Comparison of ENCODE assay signal across 1 cellular context in the genomic region with DNA sequence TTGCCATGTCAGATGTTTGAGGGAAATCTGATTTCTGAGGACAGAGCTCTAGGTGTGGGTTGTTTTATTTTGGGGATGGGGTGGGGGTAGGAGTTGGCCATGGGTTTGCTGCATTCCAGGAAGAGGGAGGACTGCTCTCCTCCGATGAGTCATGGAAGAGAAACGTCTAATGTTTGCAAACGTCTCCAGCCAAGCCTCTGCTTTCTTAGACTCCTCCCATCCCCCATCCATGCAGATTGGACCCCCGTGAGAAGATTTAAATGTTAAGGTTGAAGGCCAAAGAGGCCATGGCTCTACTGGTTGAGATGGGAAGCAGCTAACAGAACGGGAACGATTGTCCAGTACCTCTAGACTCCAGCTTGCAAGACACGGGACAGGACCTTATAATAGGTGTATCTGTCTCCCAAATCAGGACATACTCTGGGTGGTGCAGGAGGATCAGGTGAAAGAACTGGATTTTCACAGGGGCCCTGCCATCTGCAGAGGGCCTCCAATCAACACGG.
TF ChIP-seq lines count a peak whose summit lies in the region.

No MANE protein-coding gene starts in this region.

TF ChIP-seq in K562, 482 proteins besides CTCF, POLR2A, EP300 and RAD21 (continued from another document and continues in another):
- peak in 1 of 2 experiments; percentile 73; a peak in 2 of 4 replicates for TF ChIP-seq MAZ (CRISPR knock-in tag; conservative IDR thresholded peaks at IDR 0.05 in 1 of 2, IDR thresholded peaks at IDR 0.05 in 1 of 2)
- TF ChIP-seq CTBP1 (IDR thresholded peaks at IDR 0.05; ENCODE audit: borderline replicate concordance): peak; percentile 56
- no peak for TF ChIP-seq ARID2 (IDR thresholded peaks at IDR 0.05)
- TF ChIP-seq SIX5 (IDR thresholded peaks at IDR 0.05; ENCODE audit: borderline replicate concordance in 1 of 2, insufficient read depth in 1 of 2, low read depth in 1 of 2, low read length in 2 of 2): no peak
- peak; percentile 43; the same call in 1 of the 2 replicates for TF ChIP-seq HDAC2 (IDR thresholded peaks at IDR 0.05)
- TF ChIP-seq SMAD4 (CRISPR knock-in tag; conservative IDR thresholded peaks at IDR 0.05): 0 out of 2 replicates have a peak, but pooled peaks have one; percentile 30
- TF ChIP-seq SMC3 (conservative IDR thresholded peaks at IDR 0.05; ENCODE audit: insufficient read depth, low read depth, low read length): no peak
- no peak for TF ChIP-seq CEBPG (CRISPR knock-in tag; IDR thresholded peaks at IDR 0.05)
- no peak for TF ChIP-seq CEBPG (tag; conservative IDR thresholded peaks at IDR 0.05 in 1 of 2, IDR thresholded peaks at IDR 0.05 in 1 of 2)
- TF ChIP-seq, protein P1, sequence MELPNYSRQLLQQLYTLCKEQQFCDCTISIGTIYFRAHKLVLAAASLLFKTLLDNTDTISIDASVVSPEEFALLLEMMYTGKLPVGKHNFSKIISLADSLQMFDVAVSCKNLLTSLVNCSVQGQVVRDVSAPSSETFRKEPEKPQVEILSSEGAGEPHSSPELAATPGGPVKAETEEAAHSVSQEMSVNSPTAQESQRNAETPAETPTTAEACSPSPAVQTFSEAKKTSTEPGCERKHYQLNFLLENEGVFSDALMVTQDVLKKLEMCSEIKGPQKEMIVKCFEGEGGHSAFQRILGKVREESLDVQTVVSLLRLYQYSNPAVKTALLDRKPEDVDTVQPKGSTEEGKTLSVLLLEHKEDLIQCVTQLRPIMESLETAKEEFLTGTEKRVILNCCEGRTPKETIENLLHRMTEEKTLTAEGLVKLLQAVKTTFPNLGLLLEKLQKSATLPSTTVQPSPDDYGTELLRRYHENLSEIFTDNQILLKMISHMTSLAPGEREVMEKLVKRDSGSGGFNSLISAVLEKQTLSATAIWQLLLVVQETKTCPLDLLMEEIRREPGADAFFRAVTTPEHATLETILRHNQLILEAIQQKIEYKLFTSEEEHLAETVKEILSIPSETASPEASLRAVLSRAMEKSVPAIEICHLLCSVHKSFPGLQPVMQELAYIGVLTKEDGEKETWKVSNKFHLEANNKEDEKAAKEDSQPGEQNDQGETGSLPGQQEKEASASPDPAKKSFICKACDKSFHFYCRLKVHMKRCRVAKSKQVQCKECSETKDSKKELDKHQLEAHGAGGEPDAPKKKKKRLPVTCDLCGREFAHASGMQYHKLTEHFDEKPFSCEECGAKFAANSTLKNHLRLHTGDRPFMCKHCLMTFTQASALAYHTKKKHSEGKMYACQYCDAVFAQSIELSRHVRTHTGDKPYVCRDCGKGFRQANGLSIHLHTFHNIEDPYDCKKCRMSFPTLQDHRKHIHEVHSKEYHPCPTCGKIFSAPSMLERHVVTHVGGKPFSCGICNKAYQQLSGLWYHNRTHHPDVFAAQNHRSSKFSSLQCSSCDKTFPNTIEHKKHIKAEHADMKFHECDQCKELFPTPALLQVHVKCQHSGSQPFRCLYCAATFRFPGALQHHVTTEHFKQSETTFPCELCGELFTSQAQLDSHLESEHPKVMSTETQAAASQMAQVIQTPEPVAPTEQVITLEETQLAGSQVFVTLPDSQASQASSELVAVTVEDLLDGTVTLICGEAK (IDR thresholded peaks at IDR 0.05): no peak
- TF ChIP-seq, protein P1 (CRISPR knock-in tag; IDR thresholded peaks at IDR 0.05): no peak
- TF ChIP-seq ZNF561 (CRISPR knock-in tag; conservative IDR thresholded peaks at IDR 0.05): no peak
- peak; percentile 77 for TF ChIP-seq ZEB2 (IDR thresholded peaks at IDR 0.05)
- TF ChIP-seq JUND (IDR thresholded peaks at IDR 0.05; ENCODE audit: borderline replicate concordance, low read depth, low read length): peak; percentile 96
- peak; percentile 96; the same call in 2 of the 3 replicates for TF ChIP-seq JUND (tag; IDR thresholded peaks at IDR 0.05; ENCODE audit: borderline replicate concordance, low read depth, low read length)
- no peak for TF ChIP-seq MYNN (IDR thresholded peaks at IDR 0.05)
- no peak for TF ChIP-seq MYNN (CRISPR knock-in tag; IDR thresholded peaks at IDR 0.05)
- no peak for TF ChIP-seq TARDBP (IDR thresholded peaks at IDR 0.05)
- no peak for TF ChIP-seq ESRRA (IDR thresholded peaks at IDR 0.05; ENCODE audit: borderline replicate concordance, low read depth)
- peak in 1 of 2 experiments; percentile 49; a peak in 2 of 4 replicates for TF ChIP-seq HDAC1 (IDR thresholded peaks at IDR 0.05)
- TF ChIP-seq CBFA2T3 (IDR thresholded peaks at IDR 0.05): peak; percentile 23; the same call in 1 of the 2 replicates
- TF ChIP-seq NCOR1 (IDR thresholded peaks at IDR 0.05): 0 out of 2 replicates have a peak, but pooled peaks have one; percentile 7
- TF ChIP-seq MECOM (CRISPR knock-in tag; IDR thresholded peaks at IDR 0.05): no peak
- no peak for TF ChIP-seq RFX1 (IDR thresholded peaks at IDR 0.05)
- peak; percentile 87 for TF ChIP-seq ZNF263 (CRISPR knock-in tag; IDR thresholded peaks at IDR 0.05; ENCODE audit: borderline replicate concordance)
- TF ChIP-seq EHMT2 (IDR thresholded peaks at IDR 0.05): peak; percentile 16; the same call in 1 of the 2 replicates
- TF ChIP-seq RB1 (IDR thresholded peaks at IDR 0.05; ENCODE audit: low read depth): 0 out of 2 replicates have a peak, but pooled peaks have one; percentile 10
- TF ChIP-seq, protein P2, sequence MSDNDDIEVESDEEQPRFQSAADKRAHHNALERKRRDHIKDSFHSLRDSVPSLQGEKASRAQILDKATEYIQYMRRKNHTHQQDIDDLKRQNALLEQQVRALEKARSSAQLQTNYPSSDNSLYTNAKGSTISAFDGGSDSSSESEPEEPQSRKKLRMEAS (CRISPR knock-in tag; IDR thresholded peaks at IDR 0.05): no peak
- 0 out of 2 replicates have a peak, but pooled peaks have one; percentile 30 for TF ChIP-seq JUNB (CRISPR knock-in tag; conservative IDR thresholded peaks at IDR 0.05)
- TF ChIP-seq ZNF639 (CRISPR knock-in tag; conservative IDR thresholded peaks at IDR 0.05 in 1 of 2, IDR thresholded peaks at IDR 0.05 in 1 of 2): 0 out of 4 replicates have a peak, but pooled peaks of 1 of the 2 experiments have one; percentile 31
- peak in 1 of 2 experiments; percentile 80; a peak in 1 of 4 replicates for TF ChIP-seq RCOR1 (IDR thresholded peaks at IDR 0.05; ENCODE audit: borderline replicate concordance in 1 of 2, low read depth in 2 of 2, low read length in 2 of 2)
- 0 out of 2 replicates have a peak, but pooled peaks have one; percentile 26 for TF ChIP-seq CXXC5 (CRISPR knock-in tag; IDR thresholded peaks at IDR 0.05)
- TF ChIP-seq NFE2 (IDR thresholded peaks at IDR 0.05; ENCODE audit: low read depth): 0 out of 2 replicates have a peak, but pooled peaks have one; percentile 24
- TF ChIP-seq NR2C2 (CRISPR knock-in tag; IDR thresholded peaks at IDR 0.05): no peak
- TF ChIP-seq NR2C2 (tag; IDR thresholded peaks at IDR 0.05): 0 out of 2 replicates have a peak, but pooled peaks have one; percentile 18
- peak; percentile 76; the same call in 1 of the 2 replicates for TF ChIP-seq SMARCE1 (IDR thresholded peaks at IDR 0.05)
- 0 out of 2 replicates have a peak, but pooled peaks have one; percentile 18 for TF ChIP-seq GATAD2A (IDR thresholded peaks at IDR 0.05)
- TF ChIP-seq, protein P3, sequence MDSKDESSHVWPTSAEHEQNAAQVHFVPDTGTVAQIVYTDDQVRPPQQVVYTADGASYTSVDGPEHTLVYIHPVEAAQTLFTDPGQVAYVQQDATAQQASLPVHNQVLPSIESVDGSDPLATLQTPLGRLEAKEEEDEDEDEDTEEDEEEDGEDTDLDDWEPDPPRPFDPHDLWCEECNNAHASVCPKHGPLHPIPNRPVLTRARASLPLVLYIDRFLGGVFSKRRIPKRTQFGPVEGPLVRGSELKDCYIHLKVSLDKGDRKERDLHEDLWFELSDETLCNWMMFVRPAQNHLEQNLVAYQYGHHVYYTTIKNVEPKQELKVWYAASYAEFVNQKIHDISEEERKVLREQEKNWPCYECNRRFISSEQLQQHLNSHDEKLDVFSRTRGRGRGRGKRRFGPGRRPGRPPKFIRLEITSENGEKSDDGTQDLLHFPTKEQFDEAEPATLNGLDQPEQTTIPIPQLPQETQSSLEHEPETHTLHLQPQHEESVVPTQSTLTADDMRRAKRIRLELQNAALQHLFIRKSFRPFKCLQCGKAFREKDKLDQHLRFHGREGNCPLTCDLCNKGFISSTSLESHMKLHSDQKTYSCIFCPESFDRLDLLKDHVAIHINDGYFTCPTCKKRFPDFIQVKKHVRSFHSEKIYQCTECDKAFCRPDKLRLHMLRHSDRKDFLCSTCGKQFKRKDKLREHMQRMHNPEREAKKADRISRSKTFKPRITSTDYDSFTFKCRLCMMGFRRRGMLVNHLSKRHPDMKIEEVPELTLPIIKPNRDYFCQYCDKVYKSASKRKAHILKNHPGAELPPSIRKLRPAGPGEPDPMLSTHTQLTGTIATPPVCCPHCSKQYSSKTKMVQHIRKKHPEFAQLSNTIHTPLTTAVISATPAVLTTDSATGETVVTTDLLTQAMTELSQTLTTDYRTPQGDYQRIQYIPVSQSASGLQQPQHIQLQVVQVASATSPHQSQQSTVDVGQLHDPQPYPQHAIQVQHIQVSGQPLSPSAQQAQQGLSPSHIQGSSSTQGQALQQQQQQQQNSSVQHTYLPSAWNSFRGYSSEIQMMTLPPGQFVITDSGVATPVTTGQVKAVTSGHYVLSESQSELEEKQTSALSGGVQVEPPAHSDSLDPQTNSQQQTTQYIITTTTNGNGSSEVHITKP (IDR thresholded peaks at IDR 0.05; ENCODE audit: partially characterized antibody): peak; percentile 82
- no peak for TF ChIP-seq TAF7 (tag; IDR thresholded peaks at IDR 0.05)
- peak; percentile 26; the same call in 1 of the 2 replicates for TF ChIP-seq EP400 (IDR thresholded peaks at IDR 0.05)
- peak; percentile 68 for TF ChIP-seq SMARCA4 (IDR thresholded peaks at IDR 0.05)
- TF ChIP-seq ARHGAP35 (IDR thresholded peaks at IDR 0.05; ENCODE audit: partially characterized antibody): no peak
- no peak for TF ChIP-seq ZNF589 (CRISPR knock-in tag; IDR thresholded peaks at IDR 0.05; ENCODE audit: low read depth)
- 0 out of 2 replicates have a peak, but pooled peaks have one; percentile 0 for TF ChIP-seq ZBTB7A (IDR thresholded peaks at IDR 0.05; ENCODE audit: borderline replicate concordance, control insufficient read depth, low read depth, low read length)
